Comparison of ENCODE assay signal across 16 cellular contexts in genomic region chr9:65426231-65426630, GRCh38.
"Had no signal": no experiment of that assay in that cellular context is flagged by ENCODE, and none has a peak within 500 bp of the region (broad histone marks: within the 10 kb centered on the region; RNA-seq: fewer than 3 reads in every experiment).

No MANE protein-coding gene starts in this region.

- DNase-seq: colonic mucosa; effector memory CD4-positive, alpha-beta T cell; erythroblast; mesendoderm; midbrain; naive thymus-derived CD4-positive, alpha-beta T cell; nucleus accumbens; psoas muscle; right cardiac atrium; sigmoid colon; stimulated activated CD4-positive, alpha-beta T cell treated with anti-CD3 and anti-CD28 coated beads, Interleukin-4, amount 100 ng/mL, for 4 hours had no signal

- H3K36me3 Mint-ChIP-seq: stimulated activated memory B cell treated with anti-CD40 and anti-IgM and Interleukin-4, amounts not matched to agents 10 μg/mL and 1 μg/mL and 100 μg/mL, for 72 hours had no signal

- H3K27ac Mint-ChIP-seq: dendritic cell treated with granulocyte-macrophage colony-stimulating factor and Interleukin-4, amounts not matched to agents 40 ng/mL and 50 ng/mL, for 4 days; naive thymus-derived CD4-positive, alpha-beta T cell; nephron; stimulated activated memory B cell treated with anti-CD40 and anti-IgM and Interleukin-4, amounts not matched to agents 10 μg/mL and 1 μg/mL and 100 μg/mL, for 72 hours; stimulated activated naive CD8-positive, alpha-beta T cell treated with anti-CD3 and anti-CD28 coated beads, Interleukin-15, Interleukin-2, amounts not matched to agents 100 ng/mL and 50 ng/mL, for 24 hours had no signal

- ATAC-seq: left lobe of liver; naive thymus-derived CD4-positive, alpha-beta T cell; psoas muscle; right cardiac atrium; stimulated activated memory B cell treated with anti-CD40 and anti-IgM and Interleukin-4, amounts not matched to agents 10 μg/mL and 1 μg/mL and 100 μg/mL, for 72 hours had no signal

- H3K4me3 Mint-ChIP-seq: dendritic cell treated with granulocyte-macrophage colony-stimulating factor and Interleukin-4, amounts not matched to agents 40 ng/mL and 50 ng/mL, for 4 days; naive thymus-derived CD4-positive, alpha-beta T cell; nephron; stimulated activated memory B cell treated with anti-CD40 and anti-IgM and Interleukin-4, amounts not matched to agents 10 μg/mL and 1 μg/mL and 100 μg/mL, for 72 hours; stimulated activated naive CD8-positive, alpha-beta T cell treated with anti-CD3 and anti-CD28 coated beads, Interleukin-15, Interleukin-2, amounts not matched to agents 100 ng/mL and 50 ng/mL, for 24 hours had no signal

- H3K4me1 Mint-ChIP-seq: naive thymus-derived CD4-positive, alpha-beta T cell; nephron had no signal

- H3K27me3 Mint-ChIP-seq: dendritic cell treated with granulocyte-macrophage colony-stimulating factor and Interleukin-4, amounts not matched to agents 40 ng/mL and 50 ng/mL, for 4 days; naive thymus-derived CD4-positive, alpha-beta T cell; stimulated activated memory B cell treated with anti-CD40 and anti-IgM and Interleukin-4, amounts not matched to agents 10 μg/mL and 1 μg/mL and 100 μg/mL, for 72 hours; stimulated activated naive CD8-positive, alpha-beta T cell treated with anti-CD3 and anti-CD28 coated beads, Interleukin-15, Interleukin-2, amounts not matched to agents 100 ng/mL and 50 ng/mL, for 24 hours had no signal
